22 cellular contexts compared by ENCODE assay signal in the genomic region with DNA sequence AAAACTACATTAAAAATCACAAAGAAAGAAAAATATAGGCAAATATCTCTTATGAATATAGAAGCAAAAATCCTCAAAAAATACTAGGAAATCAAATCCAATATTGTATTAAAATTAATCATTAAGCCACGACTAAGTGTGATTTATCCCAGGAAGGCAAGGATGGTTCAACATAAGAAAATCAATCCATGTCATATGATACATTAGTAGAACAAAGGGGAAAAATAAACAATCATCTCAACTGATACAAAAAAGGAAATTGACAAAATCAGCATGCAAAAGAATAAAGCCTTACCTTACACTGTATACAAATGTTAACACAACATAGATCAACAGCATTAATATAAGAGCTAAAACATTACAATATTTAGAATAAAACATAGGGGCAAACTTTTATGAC.
A peak's percentile ranks its signal among the peaks of the same experiment; 100 is the strongest.
DNase-seq lines count a peak whose midpoint lies in the region; ATAC-seq and TF ChIP-seq lines count a peak whose summit lies in the region.
"Had no signal": no experiment of that assay in that cellular context is flagged by ENCODE, and none has a peak within 500 bp of the region (broad histone marks: within the 10 kb centered on the region; RNA-seq: fewer than 3 reads in every experiment).

No MANE protein-coding gene starts in this region.

- H3K27ac ChIP-seq in SJCRH30 = no peak overlapping the region
- H3K27ac ChIP-seq: BLaER1 had no signal

- no peak for ATAC-seq in HG03469 (IDR thresholded peaks at IDR 0.05; ENCODE audit: unreplicated experiment)
- ATAC-seq: GM12878 had no signal

- DNase-seq in HEK293T (ENCODE audit: extremely low spot score) (no peak), amniotic epithelial cell (ENCODE audit: low read depth) (peak; percentile 1), SJCRH30 (no peak), NCI-H2196 (lab: John Stamatoyannopoulos, UW; ENCODE audit: unreplicated experiment) (no peak)
- DNase-seq: 8988T; ACHN; BE2C; C1 segment of cervical spinal cord; CD4-positive, alpha-beta memory T cell; CD4-positive, CD25-positive, alpha-beta regulatory T cell; CD8-positive, alpha-beta memory T cell; COR-L47; DMS 273 treated with DMSO at 0.1 percent for 48 hours; DMS153; DMS53; DMS79; DND-41; EL; GDM1 had no signal

- no peaks in the 10 kb centered on the region for H3K27me3 ChIP-seq in SJCRH30
- H3K27me3 ChIP-seq: BE2C, BLaER1 had no signal

- H3K4me1 ChIP-seq in SJCRH30 = no peaks in the 10 kb centered on the region
- H3K4me1 ChIP-seq: BE2C had no signal

- no peaks in the 10 kb centered on the region for H3K36me3 ChIP-seq in SJCRH30
- H3K36me3 ChIP-seq: BE2C, BLaER1 had no signal

- POLR2A ChIA-PET in HEK293T (lab: Yijun Ruan, JAX) = no interaction called here

- H3K9me3 ChIP-seq in SJCRH30 (replicated peaks) = no peaks in the 10 kb centered on the region
- H3K9me3 ChIP-seq: BE2C had no signal

- CTCF ChIA-PET in HEK293T (lab: Yijun Ruan, JAX) = no interaction called here

- no peak overlapping the region for H3K4me3 ChIP-seq in SJCRH30
- H3K4me3 ChIP-seq: BLaER1, GM12878 had no signal

TF ChIP-seq in HEK293T, 16 proteins besides CTCF, POLR2A, EP300 and RAD21:
- no peak for TF ChIP-seq TARDBP (IDR thresholded peaks at IDR 0.05)
- peak; percentile 28; the same call in 1 of the 2 replicates for TF ChIP-seq L3MBTL2 (conservative IDR thresholded peaks at IDR 0.05)
- no peak for TF ChIP-seq FOXM1 (IDR thresholded peaks at IDR 0.05; ENCODE audit: borderline replicate concordance)
- 0 out of 2 replicates have a peak, but pooled peaks have one; percentile 10 for TF ChIP-seq FOXK2 (IDR thresholded peaks at IDR 0.05)
- no peak for TF ChIP-seq ZNF384 (IDR thresholded peaks at IDR 0.05)
- no peak for TF ChIP-seq SUZ12 (IDR thresholded peaks at IDR 0.05)
- TF ChIP-seq CTBP1 (IDR thresholded peaks at IDR 0.05; ENCODE audit: borderline replicate concordance) = 0 out of 2 replicates have a peak, but pooled peaks have one; percentile 44
- TF ChIP-seq LEF1 (IDR thresholded peaks at IDR 0.05; ENCODE audit: borderline replicate concordance) = no peak
- TF ChIP-seq ELF4 (IDR thresholded peaks at IDR 0.05) = no peak
